11 cellular contexts compared by ENCODE assay signal in the genomic region with DNA sequence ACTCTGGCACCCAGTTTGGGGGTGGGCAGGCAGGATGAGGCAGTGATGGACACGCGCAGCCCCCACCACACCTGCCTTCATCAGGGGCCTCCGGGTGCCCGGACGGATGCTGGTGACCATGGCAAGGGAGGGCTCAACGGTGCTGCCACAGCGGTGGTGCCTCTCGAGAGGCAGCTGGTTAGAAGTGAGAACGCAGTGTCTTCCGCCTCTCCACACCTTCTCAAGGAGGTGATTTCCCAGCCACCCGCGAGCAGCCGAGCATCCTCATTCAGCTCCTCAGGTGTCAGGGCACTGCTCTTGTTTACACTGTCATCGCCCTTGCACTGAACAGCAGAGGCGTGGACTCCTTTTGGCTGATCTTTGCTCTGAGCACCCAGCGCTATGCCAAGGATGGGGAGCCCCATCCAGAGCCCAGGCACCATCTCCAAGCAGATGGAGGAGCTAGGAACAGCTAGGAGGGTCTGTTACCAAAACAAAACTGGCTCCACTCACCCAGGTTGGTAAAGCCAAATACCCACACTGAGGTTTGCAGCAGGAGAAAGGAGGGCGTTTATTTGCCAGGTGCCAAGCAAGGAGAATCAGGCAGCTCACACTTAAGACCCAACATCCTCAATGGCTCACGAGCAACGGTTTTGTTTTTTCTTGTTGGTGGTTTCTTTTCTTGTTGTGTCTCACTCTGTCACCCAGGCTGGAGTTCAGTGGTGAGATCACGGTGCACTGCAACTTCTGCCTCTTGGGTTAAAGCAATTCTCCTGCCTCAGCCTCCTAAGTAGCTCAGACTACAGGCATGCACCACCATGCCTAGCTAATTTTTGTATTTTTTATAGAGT.
DNase-seq lines count a peak whose midpoint lies in the region; ATAC-seq lines count a peak whose summit lies in the region.
"Had no signal": no experiment of that assay in that cellular context is flagged by ENCODE, and none has a peak within 500 bp of the region (broad histone marks: within the 10 kb centered on the region; RNA-seq: fewer than 3 reads in every experiment).

No MANE protein-coding gene starts in this region.

- peak overlapping the region; percentile 26 for H3K14ac ChIP-seq in neuronal stem cell (ENCODE audit: low read length)

- peaks cover 20% of the 10 kb centered on the region for H3K4me1 Mint-ChIP-seq in activated T-cell treated with anti-CD3 and anti-CD28 coated beads, Interleukin-2, amount 50 U/mL, for 24 hours (ENCODE audit: low read depth)
- H3K4me1 Mint-ChIP-seq in stimulated activated memory B cell treated with anti-CD40 and anti-IgM and Interleukin-4, amounts not matched to agents 10 μg/mL and 1 μg/mL and 100 μg/mL, for 72 hours, result peaks cover 20% of the 10 kb centered on the region

- peak; percentile 81 for ATAC-seq in stimulated activated memory B cell treated with anti-CD40 and anti-IgM and Interleukin-4, amounts not matched to agents 10 μg/mL and 1 μg/mL and 100 μg/mL, for 72 hours
- no peak for ATAC-seq in GM18861 (IDR thresholded peaks at IDR 0.05; ENCODE audit: unreplicated experiment)

- H3K9ac ChIP-seq in neuronal stem cell (ENCODE audit: low read depth, low read length, poor library complexity), result no peak overlapping the region

- H3K23ac ChIP-seq in neuronal stem cell (ENCODE audit: low read depth, low read length, poor library complexity), result peak overlapping the region; percentile 66

- no peaks in the 10 kb centered on the region for H3K9me3 ChIP-seq in neuronal stem cell (replicated peaks in 1 of 2; ENCODE audit: control insufficient read depth in 2 of 2, insufficient read depth in 1 of 2, low read depth in 1 of 2, low read length in 2 of 2)
- H3K9me3 ChIP-seq: SJSA1 had no signal

- H3K79me1 ChIP-seq in neuronal stem cell (ENCODE audit: low read depth, low read length), result no peaks in the 10 kb centered on the region

- peak overlapping the region; percentile 63 for H2BK12ac ChIP-seq in neuronal stem cell (ENCODE audit: low read length)

- H3K4me1 ChIP-seq in neuronal stem cell (ENCODE audit: control insufficient read depth in 2 of 2, insufficient read depth in 1 of 2, low read depth in 1 of 2, low read length in 2 of 2), result peaks cover 0 to 34% of the 10 kb centered on the region in 2 donors
- H3K4me1 ChIP-seq: SJSA1 had no signal

- H2AK5ac ChIP-seq in neuronal stem cell (ENCODE audit: low read depth, low read length), result peak overlapping the region; percentile 38

- H3K4me3 ChIP-seq in neuronal stem cell (ENCODE audit: low read length in 2 of 2), result peak overlapping the region in 1 of 2 donors; percentile 45
- H3K4me3 ChIP-seq: cardiac muscle cell, SJSA1 had no signal

- WGBS in neuronal stem cell (ENCODE audit: extremely low coverage in 2 of 2, insufficient read length in 2 of 2, insufficient replicate concordance in 1 of 2), 2 donors, result no CpG with 5 or more reads among the region's 20 CpGs

- H3K18ac ChIP-seq in neuronal stem cell (ENCODE audit: low read length), result peak overlapping the region; percentile 81

- H3K27me3 ChIP-seq in neuronal stem cell (ENCODE audit: control insufficient read depth in 3 of 3, insufficient read depth in 3 of 3, low read depth in 1 of 3, low read length in 3 of 3), result peaks cover 0 to 43% (median 28%) of the 10 kb centered on the region in 3 experiments

- H2AFZ ChIP-seq in neuronal stem cell (ENCODE audit: low read length), result no peak overlapping the region

- H2BK5ac ChIP-seq in neuronal stem cell (ENCODE audit: low read length), result no peak overlapping the region

- no peaks in the 10 kb centered on the region for H3K27me3 Mint-ChIP-seq in activated T-cell treated with anti-CD3 and anti-CD28 coated beads, Interleukin-2, amount 50 U/mL, for 24 hours
- peaks cover 59% of the 10 kb centered on the region for H3K27me3 Mint-ChIP-seq in stimulated activated memory B cell treated with anti-CD40 and anti-IgM and Interleukin-4, amounts not matched to agents 10 μg/mL and 1 μg/mL and 100 μg/mL, for 72 hours

- no peaks in the 10 kb centered on the region for H3K9me3 Mint-ChIP-seq in activated T-cell treated with anti-CD3 and anti-CD28 coated beads, Interleukin-2, amount 50 U/mL, for 24 hours
- no peaks in the 10 kb centered on the region for H3K9me3 Mint-ChIP-seq in stimulated activated memory B cell treated with anti-CD40 and anti-IgM and Interleukin-4, amounts not matched to agents 10 μg/mL and 1 μg/mL and 100 μg/mL, for 72 hours

- H3K4ac ChIP-seq in neuronal stem cell (ENCODE audit: low read length), result no peak overlapping the region

- H4K8ac ChIP-seq in neuronal stem cell (ENCODE audit: low read depth, low read length), result no peak overlapping the region

- H3K4me2 ChIP-seq in neuronal stem cell (ENCODE audit: insufficient read depth, low read length, poor library complexity, severe bottlenecking), result no peak overlapping the region

- H3K36me3 Mint-ChIP-seq in activated T-cell treated with anti-CD3 and anti-CD28 coated beads, Interleukin-2, amount 50 U/mL, for 24 hours (ENCODE audit: low read depth), result no peaks in the 10 kb centered on the region
- no peaks in the 10 kb centered on the region for H3K36me3 Mint-ChIP-seq in stimulated activated memory B cell treated with anti-CD40 and anti-IgM and Interleukin-4, amounts not matched to agents 10 μg/mL and 1 μg/mL and 100 μg/mL, for 72 hours

- no peaks in the 10 kb centered on the region for H3K36me3 ChIP-seq in neuronal stem cell (replicated peaks in 1 of 2; ENCODE audit: control insufficient read depth in 2 of 2, insufficient read depth in 2 of 2, low read length in 2 of 2)
- H3K36me3 ChIP-seq: cardiac muscle cell, SJSA1 had no signal

- peak; percentile 49 to 78 (median 65) for DNase-seq in T-helper 1 cell
- peak; percentile 69 for DNase-seq in activated T-cell treated with anti-CD3 and anti-CD28 coated beads, Interleukin-2, amount 50 U/mL, for 24 hours
- no peak for DNase-seq in neuronal stem cell (ENCODE audit: low spot score)
- DNase-seq in NCI-H748 treated with DMSO at 0.1 percent for 48 hours (lab: John Stamatoyannopoulos, UW), result no peak
- no peak for DNase-seq in DMS114 treated with DMSO at 0.1 percent for 48 hours (lab: John Stamatoyannopoulos, UW; ENCODE audit: unreplicated experiment)
- no peak for DNase-seq in cortex of kidney (lab: John Stamatoyannopoulos, UW)
- DNase-seq: NCI-H1105 had no signal

- H2BK15ac ChIP-seq in neuronal stem cell (ENCODE audit: low read length), result peak overlapping the region; percentile 66

- H3K27ac Mint-ChIP-seq in activated T-cell treated with anti-CD3 and anti-CD28 coated beads, Interleukin-2, amount 50 U/mL, for 24 hours, result peak overlapping the region; percentile 32
- no peak overlapping the region for H3K27ac Mint-ChIP-seq in stimulated activated memory B cell treated with anti-CD40 and anti-IgM and Interleukin-4, amounts not matched to agents 10 μg/mL and 1 μg/mL and 100 μg/mL, for 72 hours

- no peak overlapping the region for H2BK120ac ChIP-seq in neuronal stem cell (ENCODE audit: low read depth, low read length)

- no peak overlapping the region for H3K27ac ChIP-seq in neuronal stem cell (replicated peaks; ENCODE audit: low read length)
- H3K27ac ChIP-seq: cardiac muscle cell, SJSA1 had no signal

- H3K4me3 Mint-ChIP-seq in activated T-cell treated with anti-CD3 and anti-CD28 coated beads, Interleukin-2, amount 50 U/mL, for 24 hours, result peak overlapping the region; percentile 6
- no peak overlapping the region for H3K4me3 Mint-ChIP-seq in stimulated activated memory B cell treated with anti-CD40 and anti-IgM and Interleukin-4, amounts not matched to agents 10 μg/mL and 1 μg/mL and 100 μg/mL, for 72 hours

- H4K91ac ChIP-seq in neuronal stem cell (ENCODE audit: low read depth, low read length, poor library complexity), result peak overlapping the region; percentile 35

Comparison
In these comparisons a context has a peak if more than half of its experiments do, and no peak if none do; other contexts are left out.
1. DNase-seq: peak in T-helper 1 cell (5 of 5) and activated T-cell treated with anti-CD3 and anti-CD28 coated beads, Interleukin-2, amount 50 U/mL, for 24 hours (single experiment); none in neuronal stem cell (single experiment), NCI-H748 treated with DMSO at 0.1 percent for 48 hours (single experiment), DMS114 treated with DMSO at 0.1 percent for 48 hours (single experiment) and cortex of kidney (single experiment).